Comparison of ENCODE assay signal across 9 cellular contexts in genomic region chr17:75152523-75152922, GRCh38. TPM values are rescaled to one million over a fixed set of nuclear protein-coding genes. Genes with fewer than 3 reads are reported as not detected.
DNase-seq lines count a peak whose midpoint lies in the region; ATAC-seq and TF ChIP-seq lines count a peak whose summit lies in the region.
"Had no signal": no experiment of that assay in that cellular context is flagged by ENCODE, and none has a peak within 500 bp of the region (broad histone marks: within the 10 kb centered on the region; RNA-seq: fewer than 3 reads in every experiment).

No MANE protein-coding gene starts in this region.

- TF ChIP-seq CTCF in AG09309 (IDR thresholded peaks at IDR 0.05; ENCODE audit: control insufficient read depth, insufficient read depth, low read depth, low read length, missing control alignments) (no peak), HFF-Myc (IDR thresholded peaks at IDR 0.05; ENCODE audit: low read depth, low read length, missing control alignments) (no peak), left lung (IDR thresholded peaks at IDR 0.05) (no peak)

- H3K4me3 Mint-ChIP-seq in activated naive CD8-positive, alpha-beta T cell treated with anti-CD3 and anti-CD28 coated beads for 36 hours: peak overlapping the region; percentile 95

- ATAC-seq in left lung: no peak
- no peak for ATAC-seq in GM21786 (IDR thresholded peaks at IDR 0.05; ENCODE audit: unreplicated experiment)

- peaks cover 29% of the 10 kb centered on the region for H3K4me1 Mint-ChIP-seq in activated naive CD8-positive, alpha-beta T cell treated with anti-CD3 and anti-CD28 coated beads for 36 hours

- H3K9me3 Mint-ChIP-seq in activated naive CD8-positive, alpha-beta T cell treated with anti-CD3 and anti-CD28 coated beads for 36 hours: no peaks in the 10 kb centered on the region

- H3K4me1 ChIP-seq in left lung: peaks cover 10 to 38% of the 10 kb centered on the region in 2 donors

- H3K27me3 Mint-ChIP-seq in activated naive CD8-positive, alpha-beta T cell treated with anti-CD3 and anti-CD28 coated beads for 36 hours: peaks cover 3% of the 10 kb centered on the region

- H3K27ac ChIP-seq in left lung: no peak overlapping the region
- H3K27ac ChIP-seq: thoracic aorta had no signal

- peaks cover 0 to 10% of the 10 kb centered on the region in 2 donors for H3K36me3 ChIP-seq in left lung
- H3K36me3 ChIP-seq: thoracic aorta had no signal

- H3K4me3 ChIP-seq in AG09309 (ENCODE audit: control insufficient read depth, low read depth, low read length): peak overlapping the region; percentile 84; the same call in 1 of the 2 replicates
- peak overlapping the region; percentile 96 for H3K4me3 ChIP-seq in HFF-Myc (replicated peaks; ENCODE audit: low read depth, low read length)
- H3K4me3 ChIP-seq in left lung: peak overlapping the region; percentile 55 to 93

- H3K27me3 ChIP-seq in left lung: no peaks in the 10 kb centered on the region

- no peak for DNase-seq in AG09309 (ENCODE audit: low read depth)
- no peak for DNase-seq in HFF-Myc (ENCODE audit: extremely low read depth, low read depth)
- no peak for DNase-seq in activated naive CD8-positive, alpha-beta T cell treated with anti-CD3 and anti-CD28 coated beads for 36 hours
- DNase-seq in left lung: no peak
- no peak for DNase-seq in DMS79 treated with DMSO at 0.1 percent for 48 hours (lab: John Stamatoyannopoulos, UW)
- no peak for DNase-seq in stimulated activated naive CD4-positive, alpha-beta T cell (lab: John Stamatoyannopoulos, UW)
- no peak for DNase-seq in Kasumi-1 (lab: John Stamatoyannopoulos, UW)

- H3K36me3 Mint-ChIP-seq in activated naive CD8-positive, alpha-beta T cell treated with anti-CD3 and anti-CD28 coated beads for 36 hours: peaks cover 27% of the 10 kb centered on the region

- no peaks in the 10 kb centered on the region for H3K9me3 ChIP-seq in left lung
- H3K9me3 ChIP-seq: thoracic aorta had no signal

- intact Hi-C loops in left lung (cut with DNase I): no loop called here

- H3K27ac Mint-ChIP-seq in activated naive CD8-positive, alpha-beta T cell treated with anti-CD3 and anti-CD28 coated beads for 36 hours: peak overlapping the region; percentile 54

RNA-seq across cellular contexts. Expression of gene JPT1, which starts 1.8 kb away (rescaled TPM):
- total RNA-seq in activated naive CD8-positive, alpha-beta T cell treated with anti-CD3 and anti-CD28 coated beads for 36 hours: 100 to 1,000 TPM; 245 to 250 TPM
- total RNA-seq in left lung: 10 to 100 TPM; 65.0 to 97.8 TPM

RNA-seq across cellular contexts. Expression of gene NT5C, which starts 21.0 kb away (rescaled TPM):
- total RNA-seq in activated naive CD8-positive, alpha-beta T cell treated with anti-CD3 and anti-CD28 coated beads for 36 hours: 10 to 100 TPM; 71.2 to 74.8 TPM
- 10 to 100 TPM; 26.0 to 39.9 TPM for total RNA-seq in left lung

RNA-seq across cellular contexts. Expression of gene SUMO2, which starts 30.2 kb away (rescaled TPM):
- 100 to 1,000 TPM; 623 to 655 TPM for total RNA-seq in activated naive CD8-positive, alpha-beta T cell treated with anti-CD3 and anti-CD28 coated beads for 36 hours
- 100 to 1,000 TPM; 321 to 344 TPM for total RNA-seq in left lung

RNA-seq across cellular contexts. Expression of gene ARMC7, which starts 42.8 kb away (rescaled TPM):
- 1 to 10 TPM; 6.5 to 6.6 TPM for total RNA-seq in activated naive CD8-positive, alpha-beta T cell treated with anti-CD3 and anti-CD28 coated beads for 36 hours
- 10 to 100 TPM; 18.3 to 19.3 TPM for total RNA-seq in left lung

RNA-seq across cellular contexts. Expression of gene NUP85, which starts 53.0 kb away (rescaled TPM):
- total RNA-seq in activated naive CD8-positive, alpha-beta T cell treated with anti-CD3 and anti-CD28 coated beads for 36 hours: 100 to 1,000 TPM; 134 to 137 TPM
- total RNA-seq in left lung: 10 to 100 TPM; 53.3 to 72.1 TPM
